ENCODE assay signal across 9 cellular contexts in genomic region chr9:133184971-133185370, GRCh38. TPM values are rescaled to one million over a fixed set of nuclear protein-coding genes. Genes with fewer than 3 reads are reported as not detected.
DNase-seq lines count a peak whose midpoint lies in the region; ATAC-seq and TF ChIP-seq lines count a peak whose summit lies in the region.
"Had no signal": no experiment of that assay in that cellular context is flagged by ENCODE, and none has a peak within 500 bp of the region (broad histone marks: within the 10 kb centered on the region; RNA-seq: fewer than 3 reads in every experiment).

No MANE protein-coding gene starts in this region.

- H3K27me3 ChIP-seq in Loucy (ENCODE audit: insufficient read depth, low read length, poor library complexity, severe bottlenecking), result no peaks in the 10 kb centered on the region
- no peaks in the 10 kb centered on the region for H3K27me3 ChIP-seq in breast epithelium
- peaks cover 22% of the 10 kb centered on the region for H3K27me3 ChIP-seq in kidney epithelial cell (ENCODE audit: control insufficient read depth, insufficient read depth, low read length)

- H3K9me2 ChIP-seq in Loucy (replicated peaks; ENCODE audit: low read depth, low read length), result no peaks in the 10 kb centered on the region

- H3K9me3 Mint-ChIP-seq in stimulated activated effector memory CD8-positive, alpha-beta T cell treated with anti-CD3 and anti-CD28 coated beads, Interleukin-12 subunit alpha, Interleukin-12 subunit beta, amount 100 ng/mL, for 72 hours, result no peaks in the 10 kb centered on the region

- H3K27ac ChIP-seq in breast epithelium, result no peak overlapping the region

- no peak overlapping the region for H3K9ac ChIP-seq in Loucy (ENCODE audit: low read depth, low read length, poor library complexity, severe bottlenecking)

- H2AFZ ChIP-seq in Loucy (ENCODE audit: low read length), result peak overlapping the region; percentile 51; the same call in 1 of the 2 replicates

- no peaks in the 10 kb centered on the region for H3F3A ChIP-seq in Loucy (ENCODE audit: low read depth)

- intact Hi-C loops in breast epithelium (cut with DNase I; ENCODE audit: low total_unique reads), result no loop called here

- H3K4me3 Mint-ChIP-seq in stimulated activated effector memory CD8-positive, alpha-beta T cell treated with anti-CD3 and anti-CD28 coated beads, Interleukin-12 subunit alpha, Interleukin-12 subunit beta, amount 100 ng/mL, for 72 hours, result no peak overlapping the region
- H3K4me3 Mint-ChIP-seq: activated naive CD8-positive, alpha-beta T cell had no signal

- ATAC-seq in stimulated activated effector memory CD8-positive, alpha-beta T cell treated with anti-CD3 and anti-CD28 coated beads, Interleukin-12 subunit alpha, Interleukin-12 subunit beta, amount 100 ng/mL, for 72 hours, result peak; percentile 74

- H3K4me1 Mint-ChIP-seq in stimulated activated effector memory CD8-positive, alpha-beta T cell treated with anti-CD3 and anti-CD28 coated beads, Interleukin-12 subunit alpha, Interleukin-12 subunit beta, amount 100 ng/mL, for 72 hours, result peaks cover 28% of the 10 kb centered on the region

- H3K4me3 ChIP-seq in Loucy (ENCODE audit: low read length, poor library complexity, severe bottlenecking) (no peak overlapping the region), breast epithelium (no peak overlapping the region), kidney epithelial cell (ENCODE audit: low read depth, low read length) (no peak overlapping the region)

- H3K79me2 ChIP-seq in Loucy (ENCODE audit: insufficient read depth, low read length), result no peaks in the 10 kb centered on the region

- H3K27ac Mint-ChIP-seq in stimulated activated effector memory CD8-positive, alpha-beta T cell treated with anti-CD3 and anti-CD28 coated beads, Interleukin-12 subunit alpha, Interleukin-12 subunit beta, amount 100 ng/mL, for 72 hours, result no peak overlapping the region
- H3K27ac Mint-ChIP-seq: activated naive CD8-positive, alpha-beta T cell had no signal

- peak overlapping the region; percentile 50 for H3K4me2 ChIP-seq in Loucy (ENCODE audit: low read depth, low read length, poor library complexity, severe bottlenecking)

- no peaks in the 10 kb centered on the region for H4K20me1 ChIP-seq in Loucy (ENCODE audit: insufficient read depth, low read length, poor library complexity, severe bottlenecking)

- H3K4me1 ChIP-seq in Loucy (ENCODE audit: insufficient read depth, low read length, poor library complexity, severe bottlenecking) (peaks cover 4% of the 10 kb centered on the region), breast epithelium (no peaks in the 10 kb centered on the region)

- TF ChIP-seq CTCF in Loucy (conservative IDR thresholded peaks at IDR 0.05; ENCODE audit: low read length), result peak; percentile 78
- peak; percentile 55 to 70 (median 67) for TF ChIP-seq CTCF in breast epithelium (IDR thresholded peaks at IDR 0.05)
- TF ChIP-seq CTCF in kidney epithelial cell (IDR thresholded peaks at IDR 0.05; ENCODE audit: insufficient read depth, low read length, poor library complexity, severe bottlenecking), result peak; percentile 64

- no peaks in the 10 kb centered on the region for H3K36me3 Mint-ChIP-seq in stimulated activated effector memory CD8-positive, alpha-beta T cell treated with anti-CD3 and anti-CD28 coated beads, Interleukin-12 subunit alpha, Interleukin-12 subunit beta, amount 100 ng/mL, for 72 hours
- H3K36me3 Mint-ChIP-seq: activated naive CD8-positive, alpha-beta T cell had no signal

- no peak for TF ChIP-seq POLR2A in breast epithelium (IDR thresholded peaks at IDR 0.05)

- H3K9me3 ChIP-seq in Loucy (ENCODE audit: insufficient read depth, low read depth, low read length) (no peaks in the 10 kb centered on the region), breast epithelium (no peaks in the 10 kb centered on the region)

- DNase-seq in NCI-H146 (lab: John Stamatoyannopoulos, UW), result peak; percentile 65
- no peak for DNase-seq in NCI-H146 treated with DMSO at 0.1 percent for 48 hours (lab: John Stamatoyannopoulos, UW; ENCODE audit: unreplicated experiment)
- peak; percentile 64 for DNase-seq in RPMI7951 (ENCODE audit: low read depth)
- DNase-seq in breast epithelium (ENCODE audit: low spot score in 2 of 2), result peak in 1 of 2 donors; percentile 54
- peak; percentile 35 for DNase-seq in kidney epithelial cell (ENCODE audit: low read depth)
- DNase-seq in stimulated activated effector memory CD8-positive, alpha-beta T cell treated with anti-CD3 and anti-CD28 coated beads, Interleukin-12 subunit alpha, Interleukin-12 subunit beta, amount 100 ng/mL, for 72 hours (ENCODE audit: low spot score in 2 of 2), result peak; percentile 17 to 67
- DNase-seq in NCI-H446 treated with DMSO at 0.1 percent for 48 hours (lab: John Stamatoyannopoulos, UW), result no peak

- H3K36me3 ChIP-seq in Loucy (ENCODE audit: insufficient read depth, low read length) (no peaks in the 10 kb centered on the region), breast epithelium (no peaks in the 10 kb centered on the region), kidney epithelial cell (ENCODE audit: control insufficient read depth, insufficient read depth, low read length) (no peaks in the 10 kb centered on the region)

RNA-seq across cellular contexts. Expression of gene GBGT1, which starts 21.3 kb away (rescaled TPM):
- 0.59 and 1.3 TPM in 2 replicates for total RNA-seq in RPMI7951 (2014; rRNA removed; shearing (Covaris generic))
- total RNA-seq in breast epithelium, result 10 to 100 TPM; 14.8 to 21.3 (median 15.0) TPM
- total RNA-seq in kidney epithelial cell, result 8.8 and 12.4 TPM in 2 replicates

RNA-seq across cellular contexts. Expression of gene OBP2B, which starts 24.1 kb away (rescaled TPM):
- total RNA-seq in RPMI7951 (2014; rRNA removed; shearing (Covaris generic)), result not detected in 2 replicates
- total RNA-seq in breast epithelium (under 1 TPM in 2 of 3 donors, not detected in 1; 0.88 to 0.98 TPM), kidney epithelial cell (not detected in 2 replicates)

Comparison
In these comparisons a context has a peak if more than half of its experiments do, and no peak if none do; other contexts are left out.
1. DNase-seq: peak in NCI-H146 (single experiment), RPMI7951 (single experiment), kidney epithelial cell (single experiment) and stimulated activated effector memory CD8-positive, alpha-beta T cell treated with anti-CD3 and anti-CD28 coated beads, Interleukin-12 subunit alpha, Interleukin-12 subunit beta, amount 100 ng/mL, for 72 hours (2 of 2); none in NCI-H146 treated with DMSO at 0.1 percent for 48 hours (single experiment) and NCI-H446 treated with DMSO at 0.1 percent for 48 hours (single experiment).
2. Peak in every context shown above with its lines, with median percentiles within 50 percentile points of each other: CTCF ChIP-seq.